In genomic region chr15:66293419-66294156, GRCh38 we compare ENCODE assay signal across 1 cellular context.
TF ChIP-seq lines count a peak whose summit lies in the region.

DIS3L (plus strand) TSS chr15:66293568; CDS start chr15:66293597, 29 bp downstream.

TF ChIP-seq in HEK293, 187 proteins besides CTCF, POLR2A, EP300 and RAD21 (continued from another document):
- no peak for TF ChIP-seq PRDM2 (tag by site-specific recombination; IDR thresholded peaks at IDR 0.05; ENCODE audit: borderline replicate concordance)
- TF ChIP-seq YY1 (tag by site-specific recombination; IDR thresholded peaks at IDR 0.05) = peak; percentile 51
- no peak for TF ChIP-seq ZNF791 (tag by site-specific recombination; IDR thresholded peaks at IDR 0.05)
- TF ChIP-seq SP7 (tag by site-specific recombination; IDR thresholded peaks at IDR 0.05) = no peak
- no peak for TF ChIP-seq TCF7L2 (IDR thresholded peaks at IDR 0.05; ENCODE audit: borderline replicate concordance, low read depth, low read length)
- TF ChIP-seq ZNF677 (tag by site-specific recombination; IDR thresholded peaks at IDR 0.05) = peak; percentile 53; the same call in 1 of the 2 replicates
- no peak for TF ChIP-seq ZNF48 (tag by site-specific recombination; IDR thresholded peaks at IDR 0.05)
- no peak for TF ChIP-seq ZNF221 (tag by site-specific recombination; IDR thresholded peaks at IDR 0.05; ENCODE audit: borderline replicate concordance)
- TF ChIP-seq ZBTB10 (tag by site-specific recombination; IDR thresholded peaks at IDR 0.05) = peak; percentile 64; the same call in 1 of the 2 replicates
- TF ChIP-seq SETDB1 (IDR thresholded peaks at IDR 0.05; ENCODE audit: insufficient read length, low read length) = no peak
- TF ChIP-seq GLIS2 (tag by site-specific recombination; IDR thresholded peaks at IDR 0.05) = peak; percentile 88
- TF ChIP-seq ZNF280D (tag by site-specific recombination; IDR thresholded peaks at IDR 0.05) = no peak
- TF ChIP-seq ZNF121 (tag by site-specific recombination; IDR thresholded peaks at IDR 0.05) = no peak
- TF ChIP-seq ZNF561 (tag by site-specific recombination; IDR thresholded peaks at IDR 0.05; ENCODE audit: borderline replicate concordance) = no peak; the same call in 1 of the 2 replicates
- TF ChIP-seq, protein P1, sequence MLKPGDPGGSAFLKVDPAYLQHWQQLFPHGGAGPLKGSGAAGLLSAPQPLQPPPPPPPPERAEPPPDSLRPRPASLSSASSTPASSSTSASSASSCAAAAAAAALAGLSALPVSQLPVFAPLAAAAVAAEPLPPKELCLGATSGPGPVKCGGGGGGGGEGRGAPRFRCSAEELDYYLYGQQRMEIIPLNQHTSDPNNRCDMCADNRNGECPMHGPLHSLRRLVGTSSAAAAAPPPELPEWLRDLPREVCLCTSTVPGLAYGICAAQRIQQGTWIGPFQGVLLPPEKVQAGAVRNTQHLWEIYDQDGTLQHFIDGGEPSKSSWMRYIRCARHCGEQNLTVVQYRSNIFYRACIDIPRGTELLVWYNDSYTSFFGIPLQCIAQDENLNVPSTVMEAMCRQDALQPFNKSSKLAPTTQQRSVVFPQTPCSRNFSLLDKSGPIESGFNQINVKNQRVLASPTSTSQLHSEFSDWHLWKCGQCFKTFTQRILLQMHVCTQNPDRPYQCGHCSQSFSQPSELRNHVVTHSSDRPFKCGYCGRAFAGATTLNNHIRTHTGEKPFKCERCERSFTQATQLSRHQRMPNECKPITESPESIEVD (tag by site-specific recombination; IDR thresholded peaks at IDR 0.05) = no peak
- TF ChIP-seq HOXA7 (CRISPR knock-in tag; IDR thresholded peaks at IDR 0.05; ENCODE audit: borderline replicate concordance) = 0 out of 2 replicates have a peak, but pooled peaks have one; percentile 48
